ENCODE assay signal across 20 cellular contexts in the genomic region with DNA sequence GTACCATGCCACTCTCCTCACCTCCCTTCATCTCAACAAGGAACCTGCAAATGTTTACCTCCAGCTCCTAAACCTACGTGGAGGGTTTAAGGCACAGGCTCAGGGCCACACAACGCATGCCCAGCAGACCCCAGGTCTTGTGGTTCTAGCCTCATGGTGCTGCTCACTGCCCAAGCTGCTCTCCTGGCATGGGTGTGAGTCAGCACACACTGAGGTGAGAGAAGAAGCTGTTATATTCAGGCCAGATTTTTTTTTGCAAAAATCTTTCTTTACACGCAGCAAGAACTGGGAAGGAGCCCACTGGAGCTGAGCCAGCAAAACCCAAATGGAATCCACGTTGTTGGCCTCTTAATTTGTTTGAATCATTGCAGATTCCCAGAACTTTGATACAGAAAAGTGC. TPM values are rescaled to one million over a fixed set of nuclear protein-coding genes. Genes with fewer than 3 reads are reported as not detected.
DNase-seq lines count a peak whose midpoint lies in the region; ATAC-seq and TF ChIP-seq lines count a peak whose summit lies in the region.
"Had no signal": no experiment of that assay in that cellular context is flagged by ENCODE, and none has a peak within 500 bp of the region (broad histone marks: within the 10 kb centered on the region; RNA-seq: fewer than 3 reads in every experiment).

No MANE protein-coding gene starts in this region.

- POLR2A ChIA-PET in WTC11 (lab: Charles Lee): no interaction called here

- CTCF ChIA-PET in WTC11 (lab: Charles Lee): interaction anchor here (0.6 to 9.1 kb wide), 10 partner anchors 11 to 132 kb away, joined by 3 to 115 read pairs (median 5); a partner anchor contains a TSS

- peaks cover 10% of the 10 kb centered on the region; the same call in 1 of the 2 replicates for H3K27me3 Mint-ChIP-seq in WTC11 (ENCODE audit: low read depth)
- no peaks in the 10 kb centered on the region for H3K27me3 Mint-ChIP-seq in stimulated activated memory B cell treated with anti-CD40 and anti-IgM and Interleukin-4, amounts not matched to agents 10 μg/mL and 1 μg/mL and 100 μg/mL, for 72 hours

- no peaks in the 10 kb centered on the region for H3K4me1 Mint-ChIP-seq in WTC11
- peaks cover 8% of the 10 kb centered on the region for H3K4me1 Mint-ChIP-seq in stimulated activated memory B cell treated with anti-CD40 and anti-IgM and Interleukin-4, amounts not matched to agents 10 μg/mL and 1 μg/mL and 100 μg/mL, for 72 hours

- no peak for ATAC-seq in WTC11
- no peak for ATAC-seq in GM18873 (IDR thresholded peaks at IDR 0.05; ENCODE audit: low FRiP score, unreplicated experiment)
- ATAC-seq in mucosa of descending colon: no peak
- no peak for ATAC-seq in SK-N-SH treated with all-trans-retinoic acid at 6 μM for 48 hours
- ATAC-seq in stimulated activated memory B cell treated with anti-CD40 and anti-IgM and Interleukin-4, amounts not matched to agents 10 μg/mL and 1 μg/mL and 100 μg/mL, for 72 hours: no peak

- H3K9me3 Mint-ChIP-seq in WTC11: no peaks in the 10 kb centered on the region
- H3K9me3 Mint-ChIP-seq in stimulated activated memory B cell treated with anti-CD40 and anti-IgM and Interleukin-4, amounts not matched to agents 10 μg/mL and 1 μg/mL and 100 μg/mL, for 72 hours: no peaks in the 10 kb centered on the region
- H3K9me3 Mint-ChIP-seq: CD4-positive, CD25-positive, alpha-beta regulatory T cell had no signal

- no peaks in the 10 kb centered on the region for H3K36me3 Mint-ChIP-seq in WTC11
- H3K36me3 Mint-ChIP-seq in stimulated activated memory B cell treated with anti-CD40 and anti-IgM and Interleukin-4, amounts not matched to agents 10 μg/mL and 1 μg/mL and 100 μg/mL, for 72 hours: no peaks in the 10 kb centered on the region
- H3K36me3 Mint-ChIP-seq: CD4-positive, CD25-positive, alpha-beta regulatory T cell had no signal

- DNase-seq in AG10803 (ENCODE audit: low read depth) (peak; percentile 37), EH (ENCODE audit: low read depth) (peak; percentile 23), WTC11 (ENCODE audit: low spot score) (no peak), fibroblast of the aortic adventitia (ENCODE audit: low read depth) (peak; percentile 38), mucosa of descending colon (no peak)
- DNase-seq: CD4-positive, CD25-positive, alpha-beta regulatory T cell; MM.1S; NCI-H2029; NCI-H2227 treated with DMSO at 0.1 percent for 48 hours; NCI-H526 treated with DMSO at 0.1 percent for 48 hours; Right ventricle myocardium superior; RPMI8226; T-helper 1 cell had no signal

- no peaks in the 10 kb centered on the region for H3K4me1 ChIP-seq in mucosa of descending colon (ENCODE audit: low read depth)
- H3K4me1 ChIP-seq: A549 had no signal

- H3K4me3 ChIP-seq in AG10803 (ENCODE audit: low read length) (no peak overlapping the region), fibroblast of the aortic adventitia (ENCODE audit: low read depth, low read length) (no peak overlapping the region), mucosa of descending colon (no peak overlapping the region)
- H3K4me3 ChIP-seq: A549, BLaER1 had no signal

- intact Hi-C loops in mucosa of descending colon (cut with DNase I, micrococcal nuclease): no loop called here

- H3K4me3 Mint-ChIP-seq in WTC11: no peak overlapping the region
- no peak overlapping the region for H3K4me3 Mint-ChIP-seq in stimulated activated memory B cell treated with anti-CD40 and anti-IgM and Interleukin-4, amounts not matched to agents 10 μg/mL and 1 μg/mL and 100 μg/mL, for 72 hours

- H3K27ac Mint-ChIP-seq in WTC11: peak overlapping the region; percentile 92; the same call in 1 of the 2 replicates
- H3K27ac Mint-ChIP-seq in stimulated activated memory B cell treated with anti-CD40 and anti-IgM and Interleukin-4, amounts not matched to agents 10 μg/mL and 1 μg/mL and 100 μg/mL, for 72 hours: no peak overlapping the region

- no peaks in the 10 kb centered on the region for H3K36me3 ChIP-seq in mucosa of descending colon (ENCODE audit: low read depth)
- H3K36me3 ChIP-seq: BLaER1 had no signal

- no peaks in the 10 kb centered on the region for H3K9me3 ChIP-seq in mucosa of descending colon
- H3K9me3 ChIP-seq: A549, BLaER1 had no signal

- no peak for TF ChIP-seq CTCF in AG10803 (conservative IDR thresholded peaks at IDR 0.05; ENCODE audit: low read length)
- TF ChIP-seq CTCF in WTC11 (IDR thresholded peaks at IDR 0.05): no peak
- no peak for TF ChIP-seq CTCF in fibroblast of the aortic adventitia (IDR thresholded peaks at IDR 0.05; ENCODE audit: insufficient read depth, low read length)
- TF ChIP-seq CTCF in mucosa of descending colon (IDR thresholded peaks at IDR 0.05): no peak

TF ChIP-seq in WTC11, 78 proteins besides CTCF, POLR2A, EP300 and RAD21 (continues in another document):
- no peak for TF ChIP-seq CREM (CRISPR knock-in tag; IDR thresholded peaks at IDR 0.05)
- TF ChIP-seq, protein P1, sequence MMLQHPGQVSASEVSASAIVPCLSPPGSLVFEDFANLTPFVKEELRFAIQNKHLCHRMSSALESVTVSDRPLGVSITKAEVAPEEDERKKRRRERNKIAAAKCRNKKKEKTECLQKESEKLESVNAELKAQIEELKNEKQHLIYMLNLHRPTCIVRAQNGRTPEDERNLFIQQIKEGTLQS (CRISPR knock-in tag; conservative IDR thresholded peaks at IDR 0.05): no peak
- TF ChIP-seq, protein P2, sequence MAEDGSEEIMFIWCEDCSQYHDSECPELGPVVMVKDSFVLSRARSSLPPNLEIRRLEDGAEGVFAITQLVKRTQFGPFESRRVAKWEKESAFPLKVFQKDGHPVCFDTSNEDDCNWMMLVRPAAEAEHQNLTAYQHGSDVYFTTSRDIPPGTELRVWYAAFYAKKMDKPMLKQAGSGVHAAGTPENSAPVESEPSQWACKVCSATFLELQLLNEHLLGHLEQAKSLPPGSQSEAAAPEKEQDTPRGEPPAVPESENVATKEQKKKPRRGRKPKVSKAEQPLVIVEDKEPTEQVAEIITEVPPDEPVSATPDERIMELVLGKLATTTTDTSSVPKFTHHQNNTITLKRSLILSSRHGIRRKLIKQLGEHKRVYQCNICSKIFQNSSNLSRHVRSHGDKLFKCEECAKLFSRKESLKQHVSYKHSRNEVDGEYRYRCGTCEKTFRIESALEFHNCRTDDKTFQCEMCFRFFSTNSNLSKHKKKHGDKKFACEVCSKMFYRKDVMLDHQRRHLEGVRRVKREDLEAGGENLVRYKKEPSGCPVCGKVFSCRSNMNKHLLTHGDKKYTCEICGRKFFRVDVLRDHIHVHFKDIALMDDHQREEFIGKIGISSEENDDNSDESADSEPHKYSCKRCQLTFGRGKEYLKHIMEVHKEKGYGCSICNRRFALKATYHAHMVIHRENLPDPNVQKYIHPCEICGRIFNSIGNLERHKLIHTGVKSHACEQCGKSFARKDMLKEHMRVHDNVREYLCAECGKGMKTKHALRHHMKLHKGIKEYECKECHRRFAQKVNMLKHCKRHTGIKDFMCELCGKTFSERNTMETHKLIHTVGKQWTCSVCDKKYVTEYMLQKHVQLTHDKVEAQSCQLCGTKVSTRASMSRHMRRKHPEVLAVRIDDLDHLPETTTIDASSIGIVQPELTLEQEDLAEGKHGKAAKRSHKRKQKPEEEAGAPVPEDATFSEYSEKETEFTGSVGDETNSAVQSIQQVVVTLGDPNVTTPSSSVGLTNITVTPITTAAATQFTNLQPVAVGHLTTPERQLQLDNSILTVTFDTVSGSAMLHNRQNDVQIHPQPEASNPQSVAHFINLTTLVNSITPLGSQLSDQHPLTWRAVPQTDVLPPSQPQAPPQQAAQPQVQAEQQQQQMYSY (CRISPR knock-in tag; IDR thresholded peaks at IDR 0.05): no peak
- TF ChIP-seq ZNF317 (CRISPR knock-in tag; IDR thresholded peaks at IDR 0.05; ENCODE audit: borderline replicate concordance, low read depth): no peak

TF ChIP-seq in SK-N-SH treated with all-trans-retinoic acid at 6 μM for 48 hours, 23 proteins besides CTCF, POLR2A, EP300 and RAD21 (continues in another document):
- TF ChIP-seq PPARA (CRISPR knock-in tag; IDR thresholded peaks at IDR 0.05; ENCODE audit: borderline replicate concordance): no peak
- TF ChIP-seq ARNTL (CRISPR knock-in tag; IDR thresholded peaks at IDR 0.05; ENCODE audit: borderline replicate concordance, low read depth): no peak
- TF ChIP-seq, protein P3, sequence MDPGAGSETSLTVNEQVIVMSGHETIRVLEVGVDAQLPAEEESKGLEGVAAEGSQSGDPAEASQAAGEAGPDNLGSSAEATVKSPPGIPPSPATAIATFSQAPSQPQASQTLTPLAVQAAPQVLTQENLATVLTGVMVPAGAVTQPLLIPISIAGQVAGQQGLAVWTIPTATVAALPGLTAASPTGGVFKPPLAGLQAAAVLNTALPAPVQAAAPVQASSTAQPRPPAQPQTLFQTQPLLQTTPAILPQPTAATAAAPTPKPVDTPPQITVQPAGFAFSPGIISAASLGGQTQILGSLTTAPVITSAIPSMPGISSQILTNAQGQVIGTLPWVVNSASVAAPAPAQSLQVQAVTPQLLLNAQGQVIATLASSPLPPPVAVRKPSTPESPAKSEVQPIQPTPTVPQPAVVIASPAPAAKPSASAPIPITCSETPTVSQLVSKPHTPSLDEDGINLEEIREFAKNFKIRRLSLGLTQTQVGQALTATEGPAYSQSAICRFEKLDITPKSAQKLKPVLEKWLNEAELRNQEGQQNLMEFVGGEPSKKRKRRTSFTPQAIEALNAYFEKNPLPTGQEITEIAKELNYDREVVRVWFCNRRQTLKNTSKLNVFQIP (CRISPR knock-in tag; IDR thresholded peaks at IDR 0.05; ENCODE audit: borderline replicate concordance, low read depth): no peak
- TF ChIP-seq ZC3H10 (CRISPR knock-in tag; IDR thresholded peaks at IDR 0.05): no peak
- TF ChIP-seq, protein P4, sequence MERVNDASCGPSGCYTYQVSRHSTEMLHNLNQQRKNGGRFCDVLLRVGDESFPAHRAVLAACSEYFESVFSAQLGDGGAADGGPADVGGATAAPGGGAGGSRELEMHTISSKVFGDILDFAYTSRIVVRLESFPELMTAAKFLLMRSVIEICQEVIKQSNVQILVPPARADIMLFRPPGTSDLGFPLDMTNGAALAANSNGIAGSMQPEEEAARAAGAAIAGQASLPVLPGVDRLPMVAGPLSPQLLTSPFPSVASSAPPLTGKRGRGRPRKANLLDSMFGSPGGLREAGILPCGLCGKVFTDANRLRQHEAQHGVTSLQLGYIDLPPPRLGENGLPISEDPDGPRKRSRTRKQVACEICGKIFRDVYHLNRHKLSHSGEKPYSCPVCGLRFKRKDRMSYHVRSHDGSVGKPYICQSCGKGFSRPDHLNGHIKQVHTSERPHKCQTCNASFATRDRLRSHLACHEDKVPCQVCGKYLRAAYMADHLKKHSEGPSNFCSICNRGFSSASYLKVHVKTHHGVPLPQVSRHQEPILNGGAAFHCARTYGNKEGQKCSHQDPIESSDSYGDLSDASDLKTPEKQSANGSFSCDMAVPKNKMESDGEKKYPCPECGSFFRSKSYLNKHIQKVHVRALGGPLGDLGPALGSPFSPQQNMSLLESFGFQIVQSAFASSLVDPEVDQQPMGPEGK (CRISPR knock-in tag; IDR thresholded peaks at IDR 0.05; ENCODE audit: borderline replicate concordance): no peak
- TF ChIP-seq ESRRG (CRISPR knock-in tag; IDR thresholded peaks at IDR 0.05): no peak

RNA-seq across cellular contexts. Expression of a gene that starts 5.6 kb away (rescaled TPM):
- 1.3 to 2.1 TPM (median 1.5 TPM) in 3 replicates for total RNA-seq in WTC11 (2021)
- under 0.01 TPM in 1 of 2 replicates, not detected in the other for total RNA-seq in fibroblast of the aortic adventitia (ENCODE audit: low replicate concordance)
- total RNA-seq in mucosa of descending colon: not detected
- total RNA-seq: NCI-H460, SK-MEL-5 had no signal

RNA-seq across cellular contexts. Expression of a gene that starts 12.0 kb away (rescaled TPM):
- 68.9 to 79.2 TPM (median 78.9 TPM) in 3 replicates for total RNA-seq in WTC11 (2021)
- 11.8 and 20.3 TPM in 2 replicates for total RNA-seq in fibroblast of the aortic adventitia (ENCODE audit: low replicate concordance)
- total RNA-seq in mucosa of descending colon: 10 to 100 TPM; 16.9 to 23.5 (median 19.6) TPM

Comparison
In these comparisons a context has a peak if more than half of its experiments do, and no peak if none do; other contexts are left out.
1. DNase-seq: peak in AG10803 (single experiment), EH (single experiment) and fibroblast of the aortic adventitia (single experiment); none in WTC11 (single experiment) and mucosa of descending colon (0 of 3).